ENCODE assay signal across 31 cellular contexts in the genomic region with DNA sequence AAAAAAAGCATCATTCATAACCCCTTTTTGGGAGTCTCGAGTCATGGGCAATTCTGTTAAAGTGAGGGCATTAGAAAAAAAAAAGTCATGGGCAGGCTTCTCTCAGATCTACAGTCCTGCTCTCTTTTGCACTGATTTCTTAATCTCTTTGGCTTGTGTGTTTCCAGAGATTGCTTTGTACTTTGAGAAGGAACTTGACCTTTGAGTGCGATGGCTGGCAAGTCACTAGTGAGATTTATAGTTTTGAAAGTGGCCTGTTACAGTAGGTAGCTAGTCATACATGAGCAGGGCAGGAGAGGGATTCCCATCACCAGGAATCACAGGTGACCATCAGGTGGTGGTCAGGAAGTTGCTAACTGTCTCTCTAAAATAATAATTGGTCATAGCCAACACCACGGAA.
"Had no signal": no experiment of that assay in that cellular context is flagged by ENCODE, and none has a peak within 500 bp of the region (broad histone marks: within the 10 kb centered on the region; RNA-seq: fewer than 3 reads in every experiment).

No MANE protein-coding gene starts in this region.

- DNase-seq: activated CD4-positive, alpha-beta T cell treated with anti-CD3 and anti-CD28 coated beads for 1 hour; activated CD4-positive, alpha-beta T cell treated with anti-CD3 and anti-CD28 coated beads, Interleukin-2, amount 10 ng/mL, durations not matched to agents 24 days and 14 days; activated CD4-positive, alpha-beta T cell treated with anti-CD3 and anti-CD28 coated beads, Interleukin-2, amount 50 U/mL, for 4 hours; activated CD4-positive, CD25-positive, alpha-beta regulatory T cell; activated CD8-positive, alpha-beta T cell treated with anti-CD3 and anti-CD28 coated beads for 36 hours; activated effector memory CD4-positive, alpha-beta T cell treated with anti-CD3 and anti-CD28 coated beads, Interleukin-2, amount 50 U/mL, for 16 hours; activated naive CD4-positive, alpha-beta T cell; activated naive CD4-positive, alpha-beta T cell treated with anti-CD3 and anti-CD28 coated beads, Interleukin-2, amount 50 U/mL, for 16 hours; activated naive CD8-positive, alpha-beta T cell treated with anti-CD3 and anti-CD28 coated beads for 36 hours; activated T-cell treated with anti-CD3 and anti-CD28 coated beads, Interleukin-2, amount 50 U/mL, for 1 hour; activated T-cell treated with anti-CD3 and anti-CD28 coated beads, Interleukin-2, amount 50 U/mL, for 72 hours; amniotic stem cell; aorta; brain microvascular endothelial cell; central memory CD4-positive, alpha-beta T cell; KG1; MM.1S; NCI-H1092 treated with DMSO at 0.1 percent for 48 hours; NCI-H1417; NCI-H187 treated with DMSO at 0.1 percent for 48 hours; NCI-H2081; NCI-H2171 treated with DMSO at 0.1 percent for 48 hours; NCI-H2227 treated with DMSO at 0.1 percent for 48 hours; NCI-H446 treated with DMSO at 0.1 percent for 48 hours; NCI-H524 treated with DMSO at 0.1 percent for 48 hours; NK-92 treated with Interleukin-12 subunit alpha and Interleukin-12 subunit beta, amount 100 ng/mL, for 24 hours; OCI-M1; Right ventricle myocardium superior; T1000; WERI-Rb-1 had no signal

- H3K27me3 ChIP-seq: brain microvascular endothelial cell had no signal

- H3K27ac ChIP-seq: brain microvascular endothelial cell, WERI-Rb-1 had no signal

- H3K36me3 ChIP-seq: brain microvascular endothelial cell, WERI-Rb-1 had no signal

- ATAC-seq: activated CD8-positive, alpha-beta T cell treated with anti-CD3 and anti-CD28 coated beads for 36 hours; activated T-cell treated with anti-CD3 and anti-CD28 coated beads, Interleukin-2, amount 50 U/mL, for 72 hours; activated T-helper 17 cell treated with anti-CD3 and anti-CD28 coated beads, Interleukin-2, amount 50 U/mL, for 72 hours had no signal
